1 cellular context compared by ENCODE assay signal in the genomic region with DNA sequence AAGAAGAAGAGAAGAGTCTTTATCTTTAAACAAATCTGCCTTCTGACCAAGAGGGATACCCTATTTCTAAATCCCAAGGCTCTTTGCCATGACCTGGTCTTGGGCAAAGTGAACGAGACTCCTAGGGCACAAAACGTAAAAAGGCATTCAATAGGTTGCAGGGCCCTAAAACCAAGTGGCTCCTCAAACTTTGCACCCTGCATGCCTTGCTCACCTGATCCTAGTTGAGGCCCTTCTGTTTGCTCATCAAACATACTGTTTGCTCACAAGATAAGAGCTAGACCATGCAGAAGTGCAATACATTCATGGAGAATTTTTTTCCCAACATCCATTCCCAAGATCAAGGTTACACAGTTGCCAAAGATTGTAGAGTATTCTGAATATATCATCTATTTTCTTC.
A peak's percentile ranks its signal among the peaks of the same experiment; 100 is the strongest.
TF ChIP-seq lines count a peak whose summit lies in the region.

No MANE protein-coding gene starts in this region.

TF ChIP-seq in HepG2, 621 proteins besides CTCF, POLR2A, EP300 and RAD21 (continued from another document and continues in another):
- TF ChIP-seq, protein P1, sequence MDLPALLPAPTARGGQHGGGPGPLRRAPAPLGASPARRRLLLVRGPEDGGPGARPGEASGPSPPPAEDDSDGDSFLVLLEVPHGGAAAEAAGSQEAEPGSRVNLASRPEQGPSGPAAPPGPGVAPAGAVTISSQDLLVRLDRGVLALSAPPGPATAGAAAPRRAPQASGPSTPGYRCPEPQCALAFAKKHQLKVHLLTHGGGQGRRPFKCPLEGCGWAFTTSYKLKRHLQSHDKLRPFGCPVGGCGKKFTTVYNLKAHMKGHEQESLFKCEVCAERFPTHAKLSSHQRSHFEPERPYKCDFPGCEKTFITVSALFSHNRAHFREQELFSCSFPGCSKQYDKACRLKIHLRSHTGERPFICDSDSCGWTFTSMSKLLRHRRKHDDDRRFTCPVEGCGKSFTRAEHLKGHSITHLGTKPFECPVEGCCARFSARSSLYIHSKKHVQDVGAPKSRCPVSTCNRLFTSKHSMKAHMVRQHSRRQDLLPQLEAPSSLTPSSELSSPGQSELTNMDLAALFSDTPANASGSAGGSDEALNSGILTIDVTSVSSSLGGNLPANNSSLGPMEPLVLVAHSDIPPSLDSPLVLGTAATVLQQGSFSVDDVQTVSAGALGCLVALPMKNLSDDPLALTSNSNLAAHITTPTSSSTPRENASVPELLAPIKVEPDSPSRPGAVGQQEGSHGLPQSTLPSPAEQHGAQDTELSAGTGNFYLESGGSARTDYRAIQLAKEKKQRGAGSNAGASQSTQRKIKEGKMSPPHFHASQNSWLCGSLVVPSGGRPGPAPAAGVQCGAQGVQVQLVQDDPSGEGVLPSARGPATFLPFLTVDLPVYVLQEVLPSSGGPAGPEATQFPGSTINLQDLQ (CRISPR knock-in tag; IDR thresholded peaks at IDR 0.05) = no peak
- TF ChIP-seq SAP130 (CRISPR knock-in tag; IDR thresholded peaks at IDR 0.05; ENCODE audit: low read depth) (peak; percentile 91), ARNT2 (CRISPR knock-in tag; IDR thresholded peaks at IDR 0.05; ENCODE audit: low read depth) (peak; percentile 19; the same call in 1 of the 2 replicates), ZNF773 (CRISPR knock-in tag; IDR thresholded peaks at IDR 0.05; ENCODE audit: borderline replicate concordance) (no peak), ZNF567 (CRISPR knock-in tag; IDR thresholded peaks at IDR 0.05; ENCODE audit: borderline replicate concordance) (no peak), PITX1 (CRISPR knock-in tag; IDR thresholded peaks at IDR 0.05) (peak; percentile 96), TRIM24 (CRISPR knock-in tag; IDR thresholded peaks at IDR 0.05) (peak; percentile 95), ZNF619 (CRISPR knock-in tag; IDR thresholded peaks at IDR 0.05) (no peak), ZMYM3 (CRISPR knock-in tag; IDR thresholded peaks at IDR 0.05) (peak; percentile 81), IRF2 (CRISPR knock-in tag; IDR thresholded peaks at IDR 0.05) (peak; percentile 95), MAF1 (CRISPR knock-in tag; IDR thresholded peaks at IDR 0.05; ENCODE audit: borderline replicate concordance) (no peak), ZFY (CRISPR knock-in tag; IDR thresholded peaks at IDR 0.05) (peak; percentile 39; the same call in 1 of the 2 replicates), MIXL1 (CRISPR knock-in tag; IDR thresholded peaks at IDR 0.05) (peak; percentile 95), ZNF839 (CRISPR knock-in tag; IDR thresholded peaks at IDR 0.05; ENCODE audit: borderline replicate concordance) (no peak), RFXANK (CRISPR knock-in tag; IDR thresholded peaks at IDR 0.05) (peak; percentile 55; the same call in 1 of the 2 replicates), EED (CRISPR knock-in tag; IDR thresholded peaks at IDR 0.05) (no peak), NFKBIZ (CRISPR knock-in tag; IDR thresholded peaks at IDR 0.05) (peak; percentile 84; the same call in 1 of the 2 replicates), CCAR2 (optimal IDR thresholded peaks at IDR 0.05; ENCODE audit: low read depth, low read length) (no peak), RNF2 (conservative IDR thresholded peaks at IDR 0.05; ENCODE audit: low read depth) (0 out of 2 replicates have a peak, but pooled peaks have one; percentile 30), KAT8 (CRISPR knock-in tag; IDR thresholded peaks at IDR 0.05) (peak; percentile 73), FOXO1 (CRISPR knock-in tag; IDR thresholded peaks at IDR 0.05) (peak; percentile 94), TOE1 (CRISPR knock-in tag; IDR thresholded peaks at IDR 0.05) (peak; percentile 96), ZNF737 (CRISPR knock-in tag; IDR thresholded peaks at IDR 0.05; ENCODE audit: borderline replicate concordance) (no peak), MXD4 (CRISPR knock-in tag; IDR thresholded peaks at IDR 0.05) (no peak)
- TF ChIP-seq, protein P2, sequence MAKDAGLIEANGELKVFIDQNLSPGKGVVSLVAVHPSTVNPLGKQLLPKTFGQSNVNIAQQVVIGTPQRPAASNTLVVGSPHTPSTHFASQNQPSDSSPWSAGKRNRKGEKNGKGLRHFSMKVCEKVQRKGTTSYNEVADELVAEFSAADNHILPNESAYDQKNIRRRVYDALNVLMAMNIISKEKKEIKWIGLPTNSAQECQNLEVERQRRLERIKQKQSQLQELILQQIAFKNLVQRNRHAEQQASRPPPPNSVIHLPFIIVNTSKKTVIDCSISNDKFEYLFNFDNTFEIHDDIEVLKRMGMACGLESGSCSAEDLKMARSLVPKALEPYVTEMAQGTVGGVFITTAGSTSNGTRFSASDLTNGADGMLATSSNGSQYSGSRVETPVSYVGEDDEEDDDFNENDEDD (CRISPR knock-in tag; IDR thresholded peaks at IDR 0.05; ENCODE audit: borderline replicate concordance) = peak; percentile 25; the same call in 1 of the 2 replicates
- TF ChIP-seq, protein P3, sequence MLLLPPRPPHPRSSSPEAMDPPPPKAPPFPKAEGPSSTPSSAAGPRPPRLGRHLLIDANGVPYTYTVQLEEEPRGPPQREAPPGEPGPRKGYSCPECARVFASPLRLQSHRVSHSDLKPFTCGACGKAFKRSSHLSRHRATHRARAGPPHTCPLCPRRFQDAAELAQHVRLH (CRISPR knock-in tag; IDR thresholded peaks at IDR 0.05; ENCODE audit: borderline replicate concordance, low read depth) = peak; percentile 65; the same call in 1 of the 2 replicates
- TF ChIP-seq, protein P4, sequence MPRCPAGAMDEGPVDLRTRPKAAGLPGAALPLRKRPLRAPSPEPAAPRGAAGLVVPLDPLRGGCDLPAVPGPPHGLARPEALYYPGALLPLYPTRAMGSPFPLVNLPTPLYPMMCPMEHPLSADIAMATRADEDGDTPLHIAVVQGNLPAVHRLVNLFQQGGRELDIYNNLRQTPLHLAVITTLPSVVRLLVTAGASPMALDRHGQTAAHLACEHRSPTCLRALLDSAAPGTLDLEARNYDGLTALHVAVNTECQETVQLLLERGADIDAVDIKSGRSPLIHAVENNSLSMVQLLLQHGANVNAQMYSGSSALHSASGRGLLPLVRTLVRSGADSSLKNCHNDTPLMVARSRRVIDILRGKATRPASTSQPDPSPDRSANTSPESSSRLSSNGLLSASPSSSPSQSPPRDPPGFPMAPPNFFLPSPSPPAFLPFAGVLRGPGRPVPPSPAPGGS (CRISPR knock-in tag; IDR thresholded peaks at IDR 0.05) = no peak
- TF ChIP-seq, protein P5, sequence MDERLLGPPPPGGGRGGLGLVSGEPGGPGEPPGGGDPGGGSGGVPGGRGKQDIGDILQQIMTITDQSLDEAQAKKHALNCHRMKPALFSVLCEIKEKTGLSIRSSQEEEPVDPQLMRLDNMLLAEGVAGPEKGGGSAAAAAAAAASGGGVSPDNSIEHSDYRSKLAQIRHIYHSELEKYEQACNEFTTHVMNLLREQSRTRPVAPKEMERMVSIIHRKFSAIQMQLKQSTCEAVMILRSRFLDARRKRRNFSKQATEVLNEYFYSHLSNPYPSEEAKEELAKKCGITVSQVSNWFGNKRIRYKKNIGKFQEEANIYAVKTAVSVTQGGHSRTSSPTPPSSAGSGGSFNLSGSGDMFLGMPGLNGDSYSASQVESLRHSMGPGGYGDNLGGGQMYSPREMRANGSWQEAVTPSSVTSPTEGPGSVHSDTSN (CRISPR knock-in tag; IDR thresholded peaks at IDR 0.05) = no peak
- TF ChIP-seq, protein P6, sequence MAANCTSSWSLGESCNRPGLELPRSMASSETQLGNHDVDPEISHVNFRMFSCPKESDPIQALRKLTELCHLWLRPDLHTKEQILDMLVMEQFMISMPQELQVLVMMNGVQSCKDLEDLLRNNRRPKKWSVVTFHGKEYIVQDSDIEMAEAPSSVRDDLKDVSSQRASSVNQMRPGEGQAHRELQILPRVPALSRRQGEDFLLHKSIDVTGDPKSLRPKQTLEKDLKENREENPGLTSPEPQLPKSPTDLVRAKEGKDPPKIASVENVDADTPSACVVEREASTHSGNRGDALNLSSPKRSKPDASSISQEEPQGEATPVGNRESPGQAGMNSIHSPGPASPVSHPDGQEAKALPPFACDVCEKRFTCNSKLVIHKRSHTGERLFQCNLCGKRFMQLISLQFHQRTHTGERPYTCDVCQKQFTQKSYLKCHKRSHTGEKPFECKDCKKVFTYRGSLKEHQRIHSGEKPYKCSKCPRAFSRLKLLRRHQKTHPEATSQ (CRISPR knock-in tag; IDR thresholded peaks at IDR 0.05; ENCODE audit: borderline replicate concordance) = peak; percentile 98; the same call in 1 of the 2 replicates
- TF ChIP-seq, protein P7, sequence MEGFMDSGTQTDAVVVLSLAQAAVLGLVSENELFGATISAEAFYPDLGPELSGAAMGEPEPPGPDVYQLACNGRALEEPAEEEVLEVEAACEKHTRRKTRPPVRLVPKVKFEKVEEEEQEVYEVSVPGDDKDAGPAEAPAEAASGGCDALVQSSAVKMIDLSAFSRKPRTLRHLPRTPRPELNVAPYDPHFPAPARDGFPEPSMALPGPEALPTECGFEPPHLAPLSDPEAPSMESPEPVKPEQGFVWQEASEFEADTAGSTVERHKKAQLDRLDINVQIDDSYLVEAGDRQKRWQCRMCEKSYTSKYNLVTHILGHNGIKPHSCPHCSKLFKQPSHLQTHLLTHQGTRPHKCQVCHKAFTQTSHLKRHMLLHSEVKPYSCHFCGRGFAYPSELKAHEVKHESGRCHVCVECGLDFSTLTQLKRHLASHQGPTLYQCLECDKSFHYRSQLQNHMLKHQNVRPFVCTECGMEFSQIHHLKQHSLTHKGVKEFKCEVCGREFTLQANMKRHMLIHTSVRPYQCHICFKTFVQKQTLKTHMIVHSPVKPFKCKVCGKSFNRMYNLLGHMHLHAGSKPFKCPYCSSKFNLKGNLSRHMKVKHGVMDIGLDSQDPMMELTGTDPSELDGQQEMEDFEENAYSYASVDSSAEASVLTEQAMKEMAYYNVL (CRISPR knock-in tag; IDR thresholded peaks at IDR 0.05; ENCODE audit: borderline replicate concordance) = peak; percentile 88; the same call in 1 of the 2 replicates
- TF ChIP-seq, protein P8, sequence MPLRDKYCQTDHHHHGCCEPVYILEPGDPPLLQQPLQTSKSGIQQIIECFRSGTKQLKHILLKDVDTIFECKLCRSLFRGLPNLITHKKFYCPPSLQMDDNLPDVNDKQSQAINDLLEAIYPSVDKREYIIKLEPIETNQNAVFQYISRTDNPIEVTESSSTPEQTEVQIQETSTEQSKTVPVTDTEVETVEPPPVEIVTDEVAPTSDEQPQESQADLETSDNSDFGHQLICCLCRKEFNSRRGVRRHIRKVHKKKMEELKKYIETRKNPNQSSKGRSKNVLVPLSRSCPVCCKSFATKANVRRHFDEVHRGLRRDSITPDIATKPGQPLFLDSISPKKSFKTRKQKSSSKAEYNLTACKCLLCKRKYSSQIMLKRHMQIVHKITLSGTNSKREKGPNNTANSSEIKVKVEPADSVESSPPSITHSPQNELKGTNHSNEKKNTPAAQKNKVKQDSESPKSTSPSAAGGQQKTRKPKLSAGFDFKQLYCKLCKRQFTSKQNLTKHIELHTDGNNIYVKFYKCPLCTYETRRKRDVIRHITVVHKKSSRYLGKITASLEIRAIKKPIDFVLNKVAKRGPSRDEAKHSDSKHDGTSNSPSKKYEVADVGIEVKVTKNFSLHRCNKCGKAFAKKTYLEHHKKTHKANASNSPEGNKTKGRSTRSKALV (CRISPR knock-in tag; IDR thresholded peaks at IDR 0.05) = no peak
- TF ChIP-seq, protein P9, sequence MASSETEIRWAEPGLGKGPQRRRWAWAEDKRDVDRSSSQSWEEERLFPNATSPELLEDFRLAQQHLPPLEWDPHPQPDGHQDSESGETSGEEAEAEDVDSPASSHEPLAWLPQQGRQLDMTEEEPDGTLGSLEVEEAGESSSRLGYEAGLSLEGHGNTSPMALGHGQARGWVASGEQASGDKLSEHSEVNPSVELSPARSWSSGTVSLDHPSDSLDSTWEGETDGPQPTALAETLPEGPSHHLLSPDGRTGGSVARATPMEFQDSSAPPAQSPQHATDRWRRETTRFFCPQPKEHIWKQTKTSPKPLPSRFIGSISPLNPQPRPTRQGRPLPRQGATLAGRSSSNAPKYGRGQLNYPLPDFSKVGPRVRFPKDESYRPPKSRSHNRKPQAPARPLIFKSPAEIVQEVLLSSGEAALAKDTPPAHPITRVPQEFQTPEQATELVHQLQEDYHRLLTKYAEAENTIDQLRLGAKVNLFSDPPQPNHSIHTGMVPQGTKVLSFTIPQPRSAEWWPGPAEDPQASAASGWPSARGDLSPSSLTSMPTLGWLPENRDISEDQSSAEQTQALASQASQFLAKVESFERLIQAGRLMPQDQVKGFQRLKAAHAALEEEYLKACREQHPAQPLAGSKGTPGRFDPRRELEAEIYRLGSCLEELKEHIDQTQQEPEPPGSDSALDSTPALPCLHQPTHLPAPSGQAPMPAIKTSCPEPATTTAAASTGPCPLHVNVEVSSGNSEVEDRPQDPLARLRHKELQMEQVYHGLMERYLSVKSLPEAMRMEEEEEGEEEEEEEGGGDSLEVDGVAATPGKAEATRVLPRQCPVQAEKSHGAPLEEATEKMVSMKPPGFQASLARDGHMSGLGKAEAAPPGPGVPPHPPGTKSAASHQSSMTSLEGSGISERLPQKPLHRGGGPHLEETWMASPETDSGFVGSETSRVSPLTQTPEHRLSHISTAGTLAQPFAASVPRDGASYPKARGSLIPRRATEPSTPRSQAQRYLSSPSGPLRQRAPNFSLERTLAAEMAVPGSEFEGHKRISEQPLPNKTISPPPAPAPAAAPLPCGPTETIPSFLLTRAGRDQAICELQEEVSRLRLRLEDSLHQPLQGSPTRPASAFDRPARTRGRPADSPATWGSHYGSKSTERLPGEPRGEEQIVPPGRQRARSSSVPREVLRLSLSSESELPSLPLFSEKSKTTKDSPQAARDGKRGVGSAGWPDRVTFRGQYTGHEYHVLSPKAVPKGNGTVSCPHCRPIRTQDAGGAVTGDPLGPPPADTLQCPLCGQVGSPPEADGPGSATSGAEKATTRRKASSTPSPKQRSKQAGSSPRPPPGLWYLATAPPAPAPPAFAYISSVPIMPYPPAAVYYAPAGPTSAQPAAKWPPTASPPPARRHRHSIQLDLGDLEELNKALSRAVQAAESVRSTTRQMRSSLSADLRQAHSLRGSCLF (CRISPR knock-in tag; IDR thresholded peaks at IDR 0.05; ENCODE audit: borderline replicate concordance) = no peak
